ENCODE assay signal across 1 cellular context in the genomic region with DNA sequence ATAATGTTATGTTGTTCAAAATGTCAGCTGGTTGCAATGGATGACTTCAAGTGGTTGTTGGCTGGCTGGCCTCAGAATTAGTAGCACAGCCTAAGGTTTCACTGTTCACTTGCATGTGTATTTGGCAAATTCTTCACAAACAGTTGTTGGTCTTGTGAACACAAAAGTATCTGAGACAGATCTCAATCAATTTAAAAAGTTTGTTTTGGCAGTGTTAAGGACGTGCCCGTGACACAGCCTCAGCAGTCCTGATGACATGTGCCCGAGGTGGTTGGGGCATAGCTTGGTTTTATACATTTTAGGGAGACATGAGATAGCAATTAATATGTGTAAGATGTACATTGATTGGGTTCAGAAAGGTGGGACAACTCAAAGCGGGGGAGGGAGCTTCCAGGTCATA.
TF ChIP-seq lines count a peak whose summit lies in the region.

No MANE protein-coding gene starts in this region.

TF ChIP-seq in A549, 52 proteins besides CTCF, POLR2A, EP300 and RAD21 (continued from another document):
- TF ChIP-seq, protein P1, sequence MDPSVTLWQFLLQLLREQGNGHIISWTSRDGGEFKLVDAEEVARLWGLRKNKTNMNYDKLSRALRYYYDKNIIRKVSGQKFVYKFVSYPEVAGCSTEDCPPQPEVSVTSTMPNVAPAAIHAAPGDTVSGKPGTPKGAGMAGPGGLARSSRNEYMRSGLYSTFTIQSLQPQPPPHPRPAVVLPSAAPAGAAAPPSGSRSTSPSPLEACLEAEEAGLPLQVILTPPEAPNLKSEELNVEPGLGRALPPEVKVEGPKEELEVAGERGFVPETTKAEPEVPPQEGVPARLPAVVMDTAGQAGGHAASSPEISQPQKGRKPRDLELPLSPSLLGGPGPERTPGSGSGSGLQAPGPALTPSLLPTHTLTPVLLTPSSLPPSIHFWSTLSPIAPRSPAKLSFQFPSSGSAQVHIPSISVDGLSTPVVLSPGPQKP (IDR thresholded peaks at IDR 0.05; ENCODE audit: low read depth, low read length), result no peak
